Comparison of ENCODE assay signal across 8 cellular contexts in the genomic region with DNA sequence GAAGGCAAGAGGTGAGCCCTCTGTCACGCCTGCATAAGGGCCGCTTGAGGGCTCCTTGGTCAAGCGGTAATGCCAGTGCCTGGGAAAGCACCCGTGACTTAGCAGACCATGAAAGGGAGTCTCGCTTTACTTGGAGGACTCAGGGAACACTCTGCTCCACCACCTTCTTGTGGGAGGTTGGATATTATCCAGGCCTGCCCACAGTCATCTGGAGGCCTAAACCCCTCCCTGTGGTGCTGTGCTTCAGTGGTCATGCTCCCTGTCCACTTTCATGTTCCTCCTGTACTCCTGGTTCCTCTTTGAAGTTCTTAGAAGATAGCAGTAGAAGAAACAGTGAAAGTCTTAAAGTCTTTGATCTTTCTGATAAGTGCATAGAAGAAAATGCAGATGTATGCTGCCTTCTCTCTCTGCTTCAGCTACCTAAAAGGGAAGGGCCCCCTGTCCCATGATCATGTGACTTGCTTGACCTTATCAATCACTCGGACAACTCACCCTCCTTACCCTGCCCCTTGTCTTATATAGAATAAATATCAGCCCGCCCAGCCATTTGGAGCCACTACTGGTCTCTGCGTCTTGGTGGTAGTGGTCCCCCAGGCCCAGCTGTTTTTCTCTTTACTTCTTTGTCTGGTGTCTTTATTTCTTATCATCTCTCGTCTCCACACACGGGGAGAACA.
DNase-seq lines count a peak whose midpoint lies in the region; ATAC-seq and TF ChIP-seq lines count a peak whose summit lies in the region.
"Not testable (repeated sequence)": the region's sequence is repeated elsewhere in the genome, so short reads cannot be mapped to it uniquely, and the experiment has no call there.

No MANE protein-coding gene starts in this region.

- DNase-seq in GM10266 (ENCODE audit: extremely low spot score); cardiac muscle cell (ENCODE audit: low read depth in 1 of 2, low spot score in 1 of 2); mesothelial cell of epicardium (ENCODE audit: low spot score in 2 of 2, unreplicated experiment in 2 of 2): not testable (repeated sequence)
- DNase-seq in HK-2 (ENCODE audit: unreplicated experiment): peak; percentile 11
- peak; percentile 27 for DNase-seq in amniotic epithelial cell (ENCODE audit: low read depth)

- TF ChIP-seq CTCF in GM10266 (IDR thresholded peaks at IDR 0.05; ENCODE audit: control insufficient read depth, insufficient read depth, low read depth, missing control alignments): peak; percentile 35
- TF ChIP-seq CTCF in OCI-LY3 (IDR thresholded peaks at IDR 0.05; ENCODE audit: low read depth, low read length): 0 out of 2 replicates have a peak, but pooled peaks have one; percentile 11
- not testable (repeated sequence) for TF ChIP-seq CTCF in cardiac muscle cell (IDR thresholded peaks at IDR 0.05; ENCODE audit: low read depth, low read length); mesothelial cell of epicardium (IDR thresholded peaks at IDR 0.05; ENCODE audit: unreplicated experiment)

- H3K9ac ChIP-seq in BLaER1 treated with 17β-estradiol and CSF1 and Interleukin-3, amounts not matched to agents 10 nM and 100 nM: not testable (repeated sequence)
- H3K9ac ChIP-seq in OCI-LY3 (ENCODE audit: low read length): peak overlapping the region; percentile 52

- not testable (repeated sequence) for H3K36me3 ChIP-seq in BLaER1 treated with 17β-estradiol and CSF1 and Interleukin-3, amounts not matched to agents 10 nM and 100 nM; OCI-LY3 (replicated peaks; ENCODE audit: low read depth, low read length); cardiac muscle cell

- H3K4me1 ChIP-seq in BLaER1 treated with 17β-estradiol and CSF1 and Interleukin-3, amounts not matched to agents 10 nM and 100 nM: peaks cover 5 to 37% (median 23%) of the 10 kb centered on the region in 10 experiments; a peak in 18 of 20 replicates
- H3K4me1 ChIP-seq in OCI-LY3 (ENCODE audit: low read length) (peaks cover 43% of the 10 kb centered on the region), cardiac muscle cell (ENCODE audit: low read depth) (peaks cover 40% of the 10 kb centered on the region)

- not testable (repeated sequence) for H3K27ac ChIP-seq in BLaER1 treated with 17β-estradiol and CSF1 and Interleukin-3, amounts not matched to agents 10 nM and 100 nM
- peak overlapping the region; percentile 76 for H3K27ac ChIP-seq in OCI-LY3 (ENCODE audit: low read length)
- H3K27ac ChIP-seq in cardiac muscle cell: peak overlapping the region; percentile 67

- H3K9me3 ChIP-seq in BLaER1 treated with 17β-estradiol and CSF1 and Interleukin-3, amounts not matched to agents 10 nM and 100 nM (replicated peaks in 1 of 11); OCI-LY3 (ENCODE audit: insufficient read depth, low read length); cardiac muscle cell (ENCODE audit: low read depth): not testable (repeated sequence)

- not testable (repeated sequence) for H3K27me3 ChIP-seq in BLaER1 treated with 17β-estradiol and CSF1 and Interleukin-3, amounts not matched to agents 10 nM and 100 nM; OCI-LY3 (ENCODE audit: low read depth, low read length); cardiac muscle cell

- H2AFZ ChIP-seq in OCI-LY3 (ENCODE audit: low read depth, low read length): not testable (repeated sequence)

- not testable (repeated sequence) for H3K9me3 Mint-ChIP-seq in mesothelial cell of epicardium; stimulated activated memory B cell treated with anti-CD40 and anti-IgM and Interleukin-4, amounts not matched to agents 10 μg/mL and 1 μg/mL and 100 μg/mL, for 72 hours

- not testable (repeated sequence) for H4K20me1 ChIP-seq in BLaER1 treated with 17β-estradiol and CSF1 and Interleukin-3, amounts not matched to agents 10 nM and 100 nM; OCI-LY3 (ENCODE audit: insufficient read depth, low read length)

- H3K4me1 Mint-ChIP-seq in mesothelial cell of epicardium: peaks cover 50% of the 10 kb centered on the region
- H3K4me1 Mint-ChIP-seq in stimulated activated memory B cell treated with anti-CD40 and anti-IgM and Interleukin-4, amounts not matched to agents 10 μg/mL and 1 μg/mL and 100 μg/mL, for 72 hours: peaks cover 47% of the 10 kb centered on the region

- H3K36me3 Mint-ChIP-seq in mesothelial cell of epicardium; stimulated activated memory B cell treated with anti-CD40 and anti-IgM and Interleukin-4, amounts not matched to agents 10 μg/mL and 1 μg/mL and 100 μg/mL, for 72 hours: not testable (repeated sequence)

- not testable (repeated sequence) for H3K27me3 Mint-ChIP-seq in mesothelial cell of epicardium (ENCODE audit: low read depth); stimulated activated memory B cell treated with anti-CD40 and anti-IgM and Interleukin-4, amounts not matched to agents 10 μg/mL and 1 μg/mL and 100 μg/mL, for 72 hours

- H3K27ac Mint-ChIP-seq in mesothelial cell of epicardium: peak overlapping the region; percentile 86
- H3K27ac Mint-ChIP-seq in stimulated activated memory B cell treated with anti-CD40 and anti-IgM and Interleukin-4, amounts not matched to agents 10 μg/mL and 1 μg/mL and 100 μg/mL, for 72 hours: peak overlapping the region; percentile 84

- peak overlapping the region in 7 of 11 experiments; percentile 12 to 57 (median 29); a peak in 7 of 22 replicates for H3K4me2 ChIP-seq in BLaER1 treated with 17β-estradiol and CSF1 and Interleukin-3, amounts not matched to agents 10 nM and 100 nM
- peak overlapping the region; percentile 80 for H3K4me2 ChIP-seq in OCI-LY3 (ENCODE audit: low read length)

- ATAC-seq in stimulated activated memory B cell treated with anti-CD40 and anti-IgM and Interleukin-4, amounts not matched to agents 10 μg/mL and 1 μg/mL and 100 μg/mL, for 72 hours: not testable (repeated sequence)

- H3K79me2 ChIP-seq in OCI-LY3 (ENCODE audit: low read length): not testable (repeated sequence)

- not testable (repeated sequence) for H3K4me3 Mint-ChIP-seq in mesothelial cell of epicardium
- H3K4me3 Mint-ChIP-seq in stimulated activated memory B cell treated with anti-CD40 and anti-IgM and Interleukin-4, amounts not matched to agents 10 μg/mL and 1 μg/mL and 100 μg/mL, for 72 hours: peak overlapping the region; percentile 7

- H3K4me3 ChIP-seq in BLaER1 treated with 17β-estradiol and CSF1 and Interleukin-3, amounts not matched to agents 10 nM and 100 nM; cardiac muscle cell: not testable (repeated sequence)
- peak overlapping the region; percentile 50; the same call in 1 of the 2 replicates for H3K4me3 ChIP-seq in OCI-LY3 (ENCODE audit: low read length)
